Comparison of ENCODE assay signal across 21 cellular contexts in the genomic region with DNA sequence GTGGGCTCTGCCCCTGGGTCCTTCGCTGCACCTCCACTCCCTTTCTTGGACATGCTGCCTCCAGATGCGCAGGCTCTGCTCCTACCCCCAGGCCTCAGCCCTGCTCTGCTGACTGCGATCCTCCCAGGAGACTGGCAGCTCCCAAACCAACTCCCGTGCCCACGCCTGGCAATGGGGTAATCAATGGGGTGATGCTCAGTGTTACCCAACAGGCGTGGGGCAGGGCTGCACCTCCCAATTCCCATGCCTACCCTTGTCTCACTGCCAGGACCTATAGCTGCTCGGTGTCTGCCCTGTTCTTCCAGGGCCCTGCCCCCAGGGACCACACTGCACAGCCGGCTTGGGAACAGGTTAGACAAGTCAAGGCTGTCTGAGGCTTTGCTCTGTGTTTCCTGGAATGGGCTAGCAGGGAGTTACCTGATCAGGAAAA. TPM values are rescaled to one million over a fixed set of nuclear protein-coding genes. Genes with fewer than 3 reads are reported as not detected.
DNase-seq lines count a peak whose midpoint lies in the region; ATAC-seq, FAIRE-seq and TF ChIP-seq lines count a peak whose summit lies in the region.
"Had no signal": no experiment of that assay in that cellular context is flagged by ENCODE, and none has a peak within 500 bp of the region (broad histone marks: within the 10 kb centered on the region; RNA-seq: fewer than 3 reads in every experiment).

A gene with protein sequence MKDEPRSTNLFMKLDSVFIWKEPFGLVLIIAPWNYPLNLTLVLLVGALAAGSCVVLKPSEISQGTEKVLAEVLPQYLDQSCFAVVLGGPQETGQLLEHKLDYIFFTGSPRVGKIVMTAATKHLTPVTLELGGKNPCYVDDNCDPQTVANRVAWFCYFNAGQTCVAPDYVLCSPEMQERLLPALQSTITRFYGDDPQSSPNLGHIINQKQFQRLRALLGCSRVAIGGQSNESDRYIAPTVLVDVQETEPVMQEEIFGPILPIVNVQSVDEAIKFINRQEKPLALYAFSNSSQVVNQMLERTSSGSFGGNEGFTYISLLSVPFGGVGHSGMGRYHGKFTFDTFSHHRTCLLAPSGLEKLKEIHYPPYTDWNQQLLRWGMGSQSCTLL (minus strand): TSS at position 182 of the 430 bp plus-strand sequence. CDS start 7,688 bp downstream, outside the sequence.

- no peak within 1 kb of the TSS for H3K4me2 ChIP-seq in GM23338
- H3K4me2 ChIP-seq in keratinocyte (ENCODE audit: control insufficient read depth, extremely low read depth, insufficient read depth, low read depth, low read length), result peak within 1 kb of the TSS; percentile 49

- H3K27ac ChIP-seq in GM23338 (ENCODE audit: low read depth) (no peak within 1 kb of the TSS), RWPE2 (ENCODE audit: poor library complexity, severe bottlenecking) (no peak within 1 kb of the TSS), keratinocyte (ENCODE audit: control insufficient read depth, insufficient read depth, low read length) (no peak within 1 kb of the TSS), prostate gland (peak within 1 kb of the TSS; percentile 52 to 69), WERI-Rb-1 (no peak within 1 kb of the TSS)
- H3K27ac ChIP-seq: BLaER1 treated with 17β-estradiol and CSF1 and Interleukin-3, amounts not matched to agents 10 nM and 100 nM; HL-60; right atrium auricular region; SJSA1 had no signal

- no peaks in the 10 kb centered on the region for H3K79me2 ChIP-seq in GM23338 (replicated peaks; ENCODE audit: insufficient read depth)
- no peaks in the 10 kb centered on the region for H3K79me2 ChIP-seq in keratinocyte (ENCODE audit: control insufficient read depth, insufficient read depth, low read length)

- H3K36me3 Mint-ChIP-seq in GM23338 (ENCODE audit: low read depth), result no peaks in the 10 kb centered on the region

- intact Hi-C loops in prostate gland (cut with DNase I), result no loop called here

- no peaks in the 10 kb centered on the region for H3K36me3 ChIP-seq in GM23338 (ENCODE audit: insufficient read depth)
- H3K36me3 ChIP-seq in RWPE2 (ENCODE audit: low read depth), result no peaks in the 10 kb centered on the region
- H3K36me3 ChIP-seq in keratinocyte (ENCODE audit: control insufficient read depth in 2 of 2, extremely low read depth in 1 of 2, insufficient read depth in 2 of 2, low read length in 2 of 2), result no peaks in the 10 kb centered on the region
- no peaks in the 10 kb centered on the region for H3K36me3 ChIP-seq in prostate gland
- H3K36me3 ChIP-seq in WERI-Rb-1, result no peaks in the 10 kb centered on the region
- H3K36me3 ChIP-seq: BLaER1 treated with 17β-estradiol and CSF1 and Interleukin-3, amounts not matched to agents 10 nM and 100 nM; right atrium auricular region; SJSA1 had no signal

- DNase-seq in GM23338 (ENCODE audit: low spot score) (no peak), RWPE2 (ENCODE audit: low spot score) (peak; percentile 80), keratinocyte (ENCODE audit: low read depth, low spot score) (peak; percentile 46), prostate gland (ENCODE audit: low spot score) (peak; percentile 85), DMS 273 treated with DMSO at 0.1 percent for 48 hours (lab: John Stamatoyannopoulos, UW) (no peak), WERI-Rb-1 (no peak)
- DNase-seq in central memory CD4-positive, alpha-beta T cell, result no peak
- DNase-seq in activated CD4-positive, alpha-beta T cell treated with anti-CD3 and anti-CD28 coated beads, Interleukin-2, amount 50 U/mL, for 4 hours, result no peak
- DNase-seq: activated naive CD8-positive, alpha-beta T cell treated with anti-CD3 and anti-CD28 coated beads, Interleukin-2, amount 10 ng/mL, durations not matched to agents 7 days and 5 days; GOT3; MM.1S; NCI-H524; stimulated activated CD4-positive, alpha-beta T cell treated with anti-CD3 and anti-CD28 coated beads, Interleukin-4, amount 100 ng/mL, for 4 hours had no signal

- TF ChIP-seq CTCF in GM23338 (conservative IDR thresholded peaks at IDR 0.05; ENCODE audit: low read depth in 2 of 2), result no peak
- no peak for TF ChIP-seq CTCF in RWPE2 (IDR thresholded peaks at IDR 0.05; ENCODE audit: poor library complexity, severe bottlenecking)
- TF ChIP-seq CTCF in keratinocyte (optimal IDR thresholded peaks at IDR 0.05 in 1 of 3, IDR thresholded peaks at IDR 0.05 in 1 of 3, conservative IDR thresholded peaks at IDR 0.05 in 1 of 3; ENCODE audit: extremely low read depth in 1 of 3, insufficient read depth in 2 of 3, low read length in 3 of 3), result no peak
- TF ChIP-seq CTCF in prostate gland (IDR thresholded peaks at IDR 0.05), result no peak
- TF ChIP-seq CTCF in WERI-Rb-1 (IDR thresholded peaks at IDR 0.05; ENCODE audit: low read depth, low read length), result no peak

- H3K27me3 ChIP-seq in GM23338 (ENCODE audit: insufficient read depth), result no peaks in the 10 kb centered on the region
- H3K27me3 ChIP-seq in RWPE2 (ENCODE audit: insufficient read depth, poor library complexity, severe bottlenecking), result no peaks in the 10 kb centered on the region
- H3K27me3 ChIP-seq in keratinocyte (ENCODE audit: control insufficient read depth, extremely low read depth, insufficient read depth, low read length), result no peaks in the 10 kb centered on the region
- H3K27me3 ChIP-seq in prostate gland (replicated peaks; ENCODE audit: insufficient read depth), result no peaks in the 10 kb centered on the region
- no peaks in the 10 kb centered on the region for H3K27me3 ChIP-seq in WERI-Rb-1 (ENCODE audit: insufficient read depth, low read depth, severe bottlenecking)
- H3K27me3 ChIP-seq: BLaER1 treated with 17β-estradiol and CSF1 and Interleukin-3, amounts not matched to agents 10 nM and 100 nM; right atrium auricular region had no signal

- H3K4me3 ChIP-seq in GM23338 (no peak within 1 kb of the TSS), RWPE2 (ENCODE audit: severe bottlenecking) (no peak within 1 kb of the TSS), keratinocyte (ENCODE audit: control insufficient read depth in 2 of 3, extremely low read depth in 1 of 3, insufficient read depth in 2 of 3, low read depth in 1 of 3, low read length in 3 of 3) (peak within 1 kb of the TSS in 1 of 3 experiments; percentile 29), prostate gland (no peak within 1 kb of the TSS), WERI-Rb-1 (ENCODE audit: low read depth, low read length) (no peak within 1 kb of the TSS)
- H3K4me3 ChIP-seq: BLaER1 treated with 17β-estradiol and CSF1 and Interleukin-3, amounts not matched to agents 10 nM and 100 nM; right atrium auricular region; SJSA1 had no signal

- no peak within 1 kb of the TSS; the same call in 2 of the 3 replicates for H3K4me3 Mint-ChIP-seq in GM23338
- H3K4me3 Mint-ChIP-seq: activated naive CD8-positive, alpha-beta T cell treated with anti-CD3 and anti-CD28 coated beads, Interleukin-2, amount 10 ng/mL, durations not matched to agents 7 days and 5 days; stimulated activated naive CD8-positive, alpha-beta T cell treated with anti-CD3 and anti-CD28 coated beads, Interleukin-15, Interleukin-2, amounts not matched to agents 100 ng/mL and 50 ng/mL, for 24 hours had no signal

- H3F3A ChIP-seq in GM23338 (replicated peaks; ENCODE audit: low read depth), result no peaks in the 10 kb centered on the region

- dilution Hi-C loops in keratinocyte (cut with MboI; ENCODE audit: extremely low pct_ligation_motif_present, low sequenced_read_pairs), result no loop called here

- H3K9me2 ChIP-seq in GM23338 (ENCODE audit: insufficient read depth), result no peaks in the 10 kb centered on the region

- H2AFZ ChIP-seq in GM23338 (0 out of 2 replicates have a peak within 1 kb of the TSS, but pooled peaks have one; percentile 59), keratinocyte (ENCODE audit: control insufficient read depth, low read length) (peak within 1 kb of the TSS; percentile 53)

- ATAC-seq in GM23338 (peak; percentile 94), RWPE2 (ENCODE audit: low read depth) (peak; percentile 91)

- H3K4me1 ChIP-seq in GM23338 (ENCODE audit: insufficient read depth), result no peaks in the 10 kb centered on the region
- H3K4me1 ChIP-seq in RWPE2 (ENCODE audit: insufficient read depth, poor library complexity, severe bottlenecking), result peaks cover 8% of the 10 kb centered on the region
- peaks cover 16% of the 10 kb centered on the region for H3K4me1 ChIP-seq in keratinocyte (ENCODE audit: control insufficient read depth, extremely low read depth, insufficient read depth, low read length)
- peaks cover 12% of the 10 kb centered on the region for H3K4me1 ChIP-seq in prostate gland (replicated peaks)
- H3K4me1 ChIP-seq: right atrium auricular region, SJSA1 had no signal

- H3K9me1 ChIP-seq in keratinocyte (ENCODE audit: control insufficient read depth, extremely low read depth, insufficient read depth, low read length), result no peaks in the 10 kb centered on the region

- 46% methylated on average over 8 of the region's 8 CpGs for WGBS in prostate gland

- no peaks in the 10 kb centered on the region; the same call in 2 of the 3 replicates for H3K9me3 Mint-ChIP-seq in GM23338
- H3K9me3 Mint-ChIP-seq: stimulated activated naive CD8-positive, alpha-beta T cell treated with anti-CD3 and anti-CD28 coated beads, Interleukin-15, Interleukin-2, amounts not matched to agents 100 ng/mL and 50 ng/mL, for 24 hours had no signal

- H3K27me3 Mint-ChIP-seq in GM23338 (ENCODE audit: insufficient read depth, low read depth, poor library complexity), result peaks cover 10% of the 10 kb centered on the region

- FAIRE-seq in keratinocyte (lab: Jason Lieb, UNC), result peak; percentile 74

- peak within 1 kb of the TSS; percentile 29 for H3K9ac ChIP-seq in keratinocyte (ENCODE audit: control insufficient read depth, extremely low read depth, insufficient read depth, low read length)
- H3K9ac ChIP-seq: BLaER1 treated with 17β-estradiol and CSF1 and Interleukin-3, amounts not matched to agents 10 nM and 100 nM had no signal

- no peaks in the 10 kb centered on the region for H3K9me3 ChIP-seq in RWPE2 (ENCODE audit: severe bottlenecking)
- H3K9me3 ChIP-seq in keratinocyte (ENCODE audit: control insufficient read depth, low read depth, low read length), result no peaks in the 10 kb centered on the region
- H3K9me3 ChIP-seq in prostate gland, result no peaks in the 10 kb centered on the region
- H3K9me3 ChIP-seq in WERI-Rb-1 (ENCODE audit: severe bottlenecking), result no peaks in the 10 kb centered on the region

- peaks cover 19% of the 10 kb centered on the region for H3K4me1 Mint-ChIP-seq in GM23338
- H3K4me1 Mint-ChIP-seq: activated naive CD8-positive, alpha-beta T cell treated with anti-CD3 and anti-CD28 coated beads, Interleukin-2, amount 10 ng/mL, durations not matched to agents 7 days and 5 days had no signal

- no peaks in the 10 kb centered on the region for H4K20me1 ChIP-seq in GM23338 (replicated peaks; ENCODE audit: insufficient read depth)
- no peaks in the 10 kb centered on the region for H4K20me1 ChIP-seq in keratinocyte (ENCODE audit: control insufficient read depth, extremely low read depth, insufficient read depth, low read length)

- no peak within 1 kb of the TSS; the same call in 1 of the 2 replicates for H3K27ac Mint-ChIP-seq in GM23338
- H3K27ac Mint-ChIP-seq: activated naive CD8-positive, alpha-beta T cell treated with anti-CD3 and anti-CD28 coated beads, Interleukin-2, amount 10 ng/mL, durations not matched to agents 7 days and 5 days; stimulated activated naive CD8-positive, alpha-beta T cell treated with anti-CD3 and anti-CD28 coated beads, Interleukin-15, Interleukin-2, amounts not matched to agents 100 ng/mL and 50 ng/mL, for 24 hours had no signal

- TF ChIP-seq POLR2A in prostate gland (IDR thresholded peaks at IDR 0.05), result no peak

RNA-seq across cellular contexts. Expression of the gene that starts here (rescaled TPM):
- not detected in 2 replicates for total RNA-seq in GM23338 (2014; rRNA removed; shearing (Covaris generic))
- polyA plus RNA-seq in GM23338 (2016; fragmentation: Nextera tagmentation; extraction: Ambion mirVana) (not detected in 2 replicates), keratinocyte (0.25 to 1.1 TPM (median 0.67 TPM) in 3 replicates)
- polyA plus RNA-seq in keratinocyte (2011; ENCODE audit: low read depth), result 12.5 TPM
- polyA plus RNA-seq in keratinocyte (2011; cell fraction: cytosol; rRNA removed), result 0.84 and 0.99 TPM in 2 replicates
- 0.65 and 0.83 TPM in 2 replicates for polyA plus RNA-seq in keratinocyte (2011; cell fraction: nucleus; rRNA removed)
- 0.55 and 35.8 TPM in 2 replicates for polyA plus RNA-seq in keratinocyte (2012; ENCODE audit: low replicate concordance)
- polyA minus RNA-seq in keratinocyte, result 1.0 to 1.5 TPM (median 1.3 TPM) in 3 replicates
- 0.96 TPM for polyA minus RNA-seq in keratinocyte (2011; cell fraction: cytosol; rRNA and poly(A)+ RNA removed)
- polyA minus RNA-seq in keratinocyte (2011; cell fraction: nucleus; rRNA and poly(A)+ RNA removed), result 1.3 and 2.4 TPM in 2 replicates
- 1 to 10 TPM; 1.8 to 4.4 TPM for total RNA-seq in prostate gland
- total RNA-seq: activated naive CD8-positive, alpha-beta T cell treated with anti-CD3 and anti-CD28 coated beads, Interleukin-2, amount 10 ng/mL, durations not matched to agents 7 days and 5 days; chondrocyte; fibroblast of lung; G401; right atrium auricular region; SJSA1 had no signal
- polyA plus RNA-seq: fibroblast of lung had no signal

Comparison
In these comparisons a context has a peak if more than half of its experiments do, and no peak if none do; other contexts are left out.
1. Peak in ATAC-seq in GM23338; RNA of the gene not detected or under 1 TPM.
2. DNase-seq: peak in RWPE2 (single experiment), keratinocyte (single experiment) and prostate gland (single experiment); none in GM23338 (single experiment), central memory CD4-positive, alpha-beta T cell (single experiment), activated CD4-positive, alpha-beta T cell treated with anti-CD3 and anti-CD28 coated beads, Interleukin-2, amount 50 U/mL, for 4 hours (0 of 2), DMS 273 treated with DMSO at 0.1 percent for 48 hours (single experiment) and WERI-Rb-1 (single experiment).
3. H3K27ac ChIP-seq: peak in prostate gland (2 of 2); none in GM23338 (single experiment), RWPE2 (single experiment), keratinocyte (single experiment) and WERI-Rb-1 (single experiment).